In the genomic region with DNA sequence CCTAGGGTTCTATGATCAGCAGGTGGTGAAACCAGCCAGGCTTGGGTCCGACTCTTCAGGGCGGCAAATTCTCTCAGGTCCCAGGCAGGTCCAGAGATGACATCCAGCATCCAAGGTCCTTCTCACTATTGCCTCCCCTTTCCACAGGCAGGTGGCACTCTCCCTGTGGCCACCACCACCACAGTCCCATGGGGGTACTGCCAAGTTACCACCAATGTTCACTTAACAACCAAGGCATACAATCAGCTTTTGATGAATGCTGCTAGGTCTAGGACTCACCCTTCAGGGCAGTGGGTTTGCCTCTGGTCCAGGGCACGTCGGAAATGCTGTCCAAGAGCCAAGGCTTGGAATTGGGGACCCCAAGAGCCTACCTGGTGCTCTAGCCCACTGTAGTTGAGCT, we compare ENCODE assay signal across 2 cellular contexts.
TF ChIP-seq lines count a peak whose summit lies in the region.

No MANE protein-coding gene starts in this region.

TF ChIP-seq in IMR-90, 13 proteins besides CTCF, POLR2A, EP300 and RAD21:
- TF ChIP-seq RCOR1 (IDR thresholded peaks at IDR 0.05; ENCODE audit: insufficient replicate concordance, low read length) (no peak), CEBPB (IDR thresholded peaks at IDR 0.05; ENCODE audit: low read depth, low read length) (no peak), MAZ (IDR thresholded peaks at IDR 0.05; ENCODE audit: borderline replicate concordance, low read depth, low read length) (no peak), MXI1 (IDR thresholded peaks at IDR 0.05; ENCODE audit: borderline replicate concordance, low read depth, low read length) (no peak), MAFK (IDR thresholded peaks at IDR 0.05; ENCODE audit: low read depth, low read length) (no peak), SMC3 (IDR thresholded peaks at IDR 0.05; ENCODE audit: low read depth, low read length) (no peak), BHLHE40 (IDR thresholded peaks at IDR 0.05; ENCODE audit: low read depth, low read length) (no peak), NFE2L2 (IDR thresholded peaks at IDR 0.05; ENCODE audit: low read depth, low read length) (no peak), RFX5 (IDR thresholded peaks at IDR 0.05; ENCODE audit: low read depth, low read length) (no peak), FOS (IDR thresholded peaks at IDR 0.05; ENCODE audit: low read depth, low read length) (no peak), CHD1 (IDR thresholded peaks at IDR 0.05; ENCODE audit: low read depth, low read length) (no peak)
- TF ChIP-seq, protein P1, sequence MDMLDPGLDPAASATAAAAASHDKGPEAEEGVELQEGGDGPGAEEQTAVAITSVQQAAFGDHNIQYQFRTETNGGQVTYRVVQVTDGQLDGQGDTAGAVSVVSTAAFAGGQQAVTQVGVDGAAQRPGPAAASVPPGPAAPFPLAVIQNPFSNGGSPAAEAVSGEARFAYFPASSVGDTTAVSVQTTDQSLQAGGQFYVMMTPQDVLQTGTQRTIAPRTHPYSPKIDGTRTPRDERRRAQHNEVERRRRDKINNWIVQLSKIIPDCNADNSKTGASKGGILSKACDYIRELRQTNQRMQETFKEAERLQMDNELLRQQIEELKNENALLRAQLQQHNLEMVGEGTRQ (IDR thresholded peaks at IDR 0.05; ENCODE audit: low read depth, low read length), result no peak
- TF ChIP-seq, protein P2, sequence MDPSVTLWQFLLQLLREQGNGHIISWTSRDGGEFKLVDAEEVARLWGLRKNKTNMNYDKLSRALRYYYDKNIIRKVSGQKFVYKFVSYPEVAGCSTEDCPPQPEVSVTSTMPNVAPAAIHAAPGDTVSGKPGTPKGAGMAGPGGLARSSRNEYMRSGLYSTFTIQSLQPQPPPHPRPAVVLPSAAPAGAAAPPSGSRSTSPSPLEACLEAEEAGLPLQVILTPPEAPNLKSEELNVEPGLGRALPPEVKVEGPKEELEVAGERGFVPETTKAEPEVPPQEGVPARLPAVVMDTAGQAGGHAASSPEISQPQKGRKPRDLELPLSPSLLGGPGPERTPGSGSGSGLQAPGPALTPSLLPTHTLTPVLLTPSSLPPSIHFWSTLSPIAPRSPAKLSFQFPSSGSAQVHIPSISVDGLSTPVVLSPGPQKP (IDR thresholded peaks at IDR 0.05; ENCODE audit: borderline replicate concordance, low read depth, low read length), result no peak

TF ChIP-seq in HepG2, 621 proteins besides CTCF, POLR2A, EP300 and RAD21:
- TF ChIP-seq ZSCAN31 (CRISPR knock-in tag; IDR thresholded peaks at IDR 0.05; ENCODE audit: low read depth) (no peak), MEIS1 (CRISPR knock-in tag; IDR thresholded peaks at IDR 0.05; ENCODE audit: borderline replicate concordance) (no peak), STAG1 (CRISPR knock-in tag; IDR thresholded peaks at IDR 0.05) (peak; percentile 74), YY1 (IDR thresholded peaks at IDR 0.05; ENCODE audit: insufficient read depth, insufficient replicate concordance, low read depth, low read length) (no peak), SMC3 (IDR thresholded peaks at IDR 0.05; ENCODE audit: low read length) (peak; percentile 56), ZNF577 (CRISPR knock-in tag; IDR thresholded peaks at IDR 0.05; ENCODE audit: borderline replicate concordance, low read depth) (no peak), ZNF614 (CRISPR knock-in tag; IDR thresholded peaks at IDR 0.05; ENCODE audit: borderline replicate concordance) (no peak), ZNF713 (CRISPR knock-in tag; IDR thresholded peaks at IDR 0.05) (no peak), ZNF383 (CRISPR knock-in tag; IDR thresholded peaks at IDR 0.05; ENCODE audit: borderline replicate concordance) (no peak), SSRP1 (CRISPR knock-in tag; IDR thresholded peaks at IDR 0.05) (no peak), ZNF607 (CRISPR knock-in tag; IDR thresholded peaks at IDR 0.05; ENCODE audit: borderline replicate concordance) (no peak), HOXD1 (CRISPR knock-in tag; IDR thresholded peaks at IDR 0.05) (no peak), SOX13 (IDR thresholded peaks at IDR 0.05) (no peak), SOX13 (CRISPR knock-in tag; conservative IDR thresholded peaks at IDR 0.05 in 1 of 2, IDR thresholded peaks at IDR 0.05 in 1 of 2) (no peak), ZNF605 (CRISPR knock-in tag; IDR thresholded peaks at IDR 0.05) (peak; percentile 29; the same call in 1 of the 2 replicates), PHF8 (CRISPR knock-in tag; IDR thresholded peaks at IDR 0.05) (no peak), HMGXB4 (CRISPR knock-in tag; IDR thresholded peaks at IDR 0.05; ENCODE audit: borderline replicate concordance in 1 of 2, low read depth in 1 of 2) (no peak), SALL1 (CRISPR knock-in tag; IDR thresholded peaks at IDR 0.05) (0 out of 2 replicates have a peak, but pooled peaks have one; percentile 31)
- TF ChIP-seq, protein P3, sequence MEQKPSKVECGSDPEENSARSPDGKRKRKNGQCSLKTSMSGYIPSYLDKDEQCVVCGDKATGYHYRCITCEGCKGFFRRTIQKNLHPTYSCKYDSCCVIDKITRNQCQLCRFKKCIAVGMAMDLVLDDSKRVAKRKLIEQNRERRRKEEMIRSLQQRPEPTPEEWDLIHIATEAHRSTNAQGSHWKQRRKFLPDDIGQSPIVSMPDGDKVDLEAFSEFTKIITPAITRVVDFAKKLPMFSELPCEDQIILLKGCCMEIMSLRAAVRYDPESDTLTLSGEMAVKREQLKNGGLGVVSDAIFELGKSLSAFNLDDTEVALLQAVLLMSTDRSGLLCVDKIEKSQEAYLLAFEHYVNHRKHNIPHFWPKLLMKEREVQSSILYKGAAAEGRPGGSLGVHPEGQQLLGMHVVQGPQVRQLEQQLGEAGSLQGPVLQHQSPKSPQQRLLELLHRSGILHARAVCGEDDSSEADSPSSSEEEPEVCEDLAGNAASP (CRISPR knock-in tag; IDR thresholded peaks at IDR 0.05; ENCODE audit: borderline replicate concordance), result 0 out of 2 replicates have a peak, but pooled peaks have one; percentile 12
- TF ChIP-seq, protein P4, sequence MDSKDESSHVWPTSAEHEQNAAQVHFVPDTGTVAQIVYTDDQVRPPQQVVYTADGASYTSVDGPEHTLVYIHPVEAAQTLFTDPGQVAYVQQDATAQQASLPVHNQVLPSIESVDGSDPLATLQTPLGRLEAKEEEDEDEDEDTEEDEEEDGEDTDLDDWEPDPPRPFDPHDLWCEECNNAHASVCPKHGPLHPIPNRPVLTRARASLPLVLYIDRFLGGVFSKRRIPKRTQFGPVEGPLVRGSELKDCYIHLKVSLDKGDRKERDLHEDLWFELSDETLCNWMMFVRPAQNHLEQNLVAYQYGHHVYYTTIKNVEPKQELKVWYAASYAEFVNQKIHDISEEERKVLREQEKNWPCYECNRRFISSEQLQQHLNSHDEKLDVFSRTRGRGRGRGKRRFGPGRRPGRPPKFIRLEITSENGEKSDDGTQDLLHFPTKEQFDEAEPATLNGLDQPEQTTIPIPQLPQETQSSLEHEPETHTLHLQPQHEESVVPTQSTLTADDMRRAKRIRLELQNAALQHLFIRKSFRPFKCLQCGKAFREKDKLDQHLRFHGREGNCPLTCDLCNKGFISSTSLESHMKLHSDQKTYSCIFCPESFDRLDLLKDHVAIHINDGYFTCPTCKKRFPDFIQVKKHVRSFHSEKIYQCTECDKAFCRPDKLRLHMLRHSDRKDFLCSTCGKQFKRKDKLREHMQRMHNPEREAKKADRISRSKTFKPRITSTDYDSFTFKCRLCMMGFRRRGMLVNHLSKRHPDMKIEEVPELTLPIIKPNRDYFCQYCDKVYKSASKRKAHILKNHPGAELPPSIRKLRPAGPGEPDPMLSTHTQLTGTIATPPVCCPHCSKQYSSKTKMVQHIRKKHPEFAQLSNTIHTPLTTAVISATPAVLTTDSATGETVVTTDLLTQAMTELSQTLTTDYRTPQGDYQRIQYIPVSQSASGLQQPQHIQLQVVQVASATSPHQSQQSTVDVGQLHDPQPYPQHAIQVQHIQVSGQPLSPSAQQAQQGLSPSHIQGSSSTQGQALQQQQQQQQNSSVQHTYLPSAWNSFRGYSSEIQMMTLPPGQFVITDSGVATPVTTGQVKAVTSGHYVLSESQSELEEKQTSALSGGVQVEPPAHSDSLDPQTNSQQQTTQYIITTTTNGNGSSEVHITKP (CRISPR knock-in tag; IDR thresholded peaks at IDR 0.05; ENCODE audit: low read depth), result peak; percentile 92
TF ChIP-seq in HepG2: peak in this region for 6.
